8 cellular contexts compared by ENCODE assay signal in genomic region chr2:28956415-28956826, GRCh38. TPM values are rescaled to one million over a fixed set of nuclear protein-coding genes. Genes with fewer than 3 reads are reported as not detected.
A peak's percentile ranks its signal among the peaks of the same experiment; 100 is the strongest.
DNase-seq lines count a peak whose midpoint lies in the region; ATAC-seq and TF ChIP-seq lines count a peak whose summit lies in the region.

No MANE protein-coding gene starts in this region.

- no peak for DNase-seq in AG04449 (ENCODE audit: low read depth, low spot score)
- peak; percentile 48 for DNase-seq in GM20000 (ENCODE audit: low spot score)
- peak; percentile 79 for DNase-seq in activated CD8-positive, alpha-beta memory T cell treated with anti-CD3 and anti-CD28 coated beads, Interleukin-2, amount 10 ng/mL, durations not matched to agents 7 days and 5 days
- DNase-seq in glutamatergic neuron: peak; percentile 70
- peak; percentile 20 to 57 for DNase-seq in stimulated activated CD4-positive, alpha-beta T cell treated with anti-CD3 and anti-CD28 coated beads, Interleukin-2, amount 100 ng/mL, for 24 hours
- no peak for DNase-seq in NCI-H2196 (lab: John Stamatoyannopoulos, UW; ENCODE audit: unreplicated experiment)

- peak overlapping the region; percentile 33 for H3K4me3 ChIP-seq in AG04449 (ENCODE audit: low read depth, low read length)

- POLR2A ChIA-PET in AG04449 (lab: Yijun Ruan, JAX): no interaction called here

- H3K27ac Mint-ChIP-seq in activated CD8-positive, alpha-beta memory T cell treated with anti-CD3 and anti-CD28 coated beads, Interleukin-2, amount 10 ng/mL, durations not matched to agents 7 days and 5 days: peak overlapping the region; percentile 48
- H3K27ac Mint-ChIP-seq in glutamatergic neuron (ENCODE audit: unreplicated experiment): no peak overlapping the region

- TF ChIP-seq CTCF in AG04449 (IDR thresholded peaks at IDR 0.05; ENCODE audit: insufficient read depth, low read length, missing control alignments) (peak; percentile 56), GM20000 (IDR thresholded peaks at IDR 0.05; ENCODE audit: extremely low read depth, missing control alignments) (no peak), glutamatergic neuron (IDR thresholded peaks at IDR 0.05; ENCODE audit: partially characterized antibody, unreplicated experiment) (no peak)

- no peaks in the 10 kb centered on the region for H3K27me3 Mint-ChIP-seq in activated CD8-positive, alpha-beta memory T cell treated with anti-CD3 and anti-CD28 coated beads, Interleukin-2, amount 10 ng/mL, durations not matched to agents 7 days and 5 days
- no peaks in the 10 kb centered on the region for H3K27me3 Mint-ChIP-seq in glutamatergic neuron (ENCODE audit: unreplicated experiment)

- no peaks in the 10 kb centered on the region for H3K9me3 Mint-ChIP-seq in activated CD8-positive, alpha-beta memory T cell treated with anti-CD3 and anti-CD28 coated beads, Interleukin-2, amount 10 ng/mL, durations not matched to agents 7 days and 5 days (ENCODE audit: low read depth)
- no peaks in the 10 kb centered on the region for H3K9me3 Mint-ChIP-seq in glutamatergic neuron (ENCODE audit: unreplicated experiment)

- peaks cover 19% of the 10 kb centered on the region for H3K4me1 Mint-ChIP-seq in activated CD8-positive, alpha-beta memory T cell treated with anti-CD3 and anti-CD28 coated beads, Interleukin-2, amount 10 ng/mL, durations not matched to agents 7 days and 5 days
- peaks cover 2% of the 10 kb centered on the region for H3K4me1 Mint-ChIP-seq in glutamatergic neuron (ENCODE audit: low read depth, unreplicated experiment)

- CTCF ChIA-PET in AG04449 (lab: Yijun Ruan, JAX): interaction anchor here (0.5 to 2.0 kb wide), 15 partner anchors 9 to 1126 kb away, joined by 3 to 9 read pairs (median 4); no protein-coding TSS in a partner anchor
- CTCF ChIA-PET in activated CD8-positive, alpha-beta memory T cell treated with anti-CD3 and anti-CD28 coated beads, Interleukin-2, amount 10 ng/mL, durations not matched to agents 7 days and 5 days (lab: Charles Lee): interaction anchor here (0.6 to 2.1 kb wide), 13 partner anchors 9 to 390 kb away, joined by 3 to 16 read pairs (median 3); partner anchors contain the start of gene TRMT61B

- no peaks in the 10 kb centered on the region for H3K36me3 Mint-ChIP-seq in activated CD8-positive, alpha-beta memory T cell treated with anti-CD3 and anti-CD28 coated beads, Interleukin-2, amount 10 ng/mL, durations not matched to agents 7 days and 5 days
- no peaks in the 10 kb centered on the region for H3K36me3 Mint-ChIP-seq in glutamatergic neuron (ENCODE audit: unreplicated experiment)

- ATAC-seq in activated CD8-positive, alpha-beta memory T cell treated with anti-CD3 and anti-CD28 coated beads, Interleukin-2, amount 10 ng/mL, durations not matched to agents 7 days and 5 days: peak; percentile 84
- ATAC-seq in HG03135 (IDR thresholded peaks at IDR 0.05; ENCODE audit: unreplicated experiment) (no peak), GM21717 (IDR thresholded peaks at IDR 0.05; ENCODE audit: unreplicated experiment) (no peak)

- peak overlapping the region; percentile 65 for H3K4me3 Mint-ChIP-seq in activated CD8-positive, alpha-beta memory T cell treated with anti-CD3 and anti-CD28 coated beads, Interleukin-2, amount 10 ng/mL, durations not matched to agents 7 days and 5 days
- peak overlapping the region; percentile 67 for H3K4me3 Mint-ChIP-seq in glutamatergic neuron (ENCODE audit: unreplicated experiment)

RNA-seq across cellular contexts. Expression of gene TOGARAM2, which starts 24.7 kb away (rescaled TPM):
- total RNA-seq in activated CD8-positive, alpha-beta memory T cell treated with anti-CD3 and anti-CD28 coated beads, Interleukin-2, amount 10 ng/mL, durations not matched to agents 7 days and 5 days: 10 to 100 TPM; 15.0 to 23.9 TPM
- not detected for total RNA-seq in glutamatergic neuron (ENCODE audit: unreplicated experiment)

Comparison
In these comparisons a context has a peak if more than half of its experiments do, and no peak if none do; other contexts are left out.
1. DNase-seq: peak in GM20000 (single experiment), activated CD8-positive, alpha-beta memory T cell treated with anti-CD3 and anti-CD28 coated beads, Interleukin-2, amount 10 ng/mL, durations not matched to agents 7 days and 5 days (single experiment), glutamatergic neuron (single experiment) and stimulated activated CD4-positive, alpha-beta T cell treated with anti-CD3 and anti-CD28 coated beads, Interleukin-2, amount 100 ng/mL, for 24 hours (2 of 2); none in AG04449 (single experiment) and NCI-H2196 (single experiment).
2. RNA of gene TOGARAM2, which starts 24.7 kb away (total RNA-seq): 15.0 to 23.9 TPM in activated CD8-positive, alpha-beta memory T cell treated with anti-CD3 and anti-CD28 coated beads, Interleukin-2, amount 10 ng/mL, durations not matched to agents 7 days and 5 days; not detected in glutamatergic neuron (single experiment); every median in the first group is over 10 times any median in the second.